In genomic region chr18:79951545-79952456, GRCh38 we compare ENCODE assay signal across 8 cellular contexts. TPM values are rescaled to one million over a fixed set of nuclear protein-coding genes. Genes with fewer than 3 reads are reported as not detected.
DNase-seq lines count a peak whose midpoint lies in the region; ATAC-seq, FAIRE-seq and TF ChIP-seq lines count a peak whose summit lies in the region.

Gene SLC66A2 (minus strand): TSS chr18:79951653. CDS start chr18:79950926, 727 bp downstream.

- H3K4me3 Mint-ChIP-seq in naive thymus-derived CD8-positive, alpha-beta T cell: peak within 1 kb of the TSS; percentile 77 to 93 (median 86)

- peak; percentile 86 for ATAC-seq in GM19467 (IDR thresholded peaks at IDR 0.05; ENCODE audit: unreplicated experiment)
- peak; percentile 86 to 91 for ATAC-seq in naive thymus-derived CD8-positive, alpha-beta T cell

- H3K9me3 ChIP-seq in fibroblast of lung (ENCODE audit: control insufficient read depth, insufficient read depth, low read depth, low read length): no peaks in the 10 kb centered on the region

- POLR2A ChIA-PET in naive thymus-derived CD8-positive, alpha-beta T cell (lab: Charles Lee): interaction anchor here (0.6 to 4.3 kb wide), 9 partner anchors 8 to 299 kb away, joined by 3 to 30 read pairs (median 9); partner anchors contain the start of genes HSBP1L1, RBFA and TXNL4A

- H3K4me2 ChIP-seq in fibroblast of lung (ENCODE audit: extremely low read depth, insufficient read depth, low read length): peak within 1 kb of the TSS; percentile 98

- H3K4me3 ChIP-seq in fibroblast of lung (replicated peaks in 1 of 4; ENCODE audit: control extremely low read depth in 1 of 4, insufficient read depth in 1 of 4, low read depth in 3 of 4, low read length in 4 of 4): peak within 1 kb of the TSS; percentile 69 to 89 (median 76)

- peak within 1 kb of the TSS; percentile 81 for H3K27ac ChIP-seq in fibroblast of lung (ENCODE audit: insufficient read depth, low read length)

- peaks cover 11 to 38% (median 25%) of the 10 kb centered on the region in 4 donors for H3K4me1 Mint-ChIP-seq in naive thymus-derived CD8-positive, alpha-beta T cell

- no peak for TF ChIP-seq CTCF in fibroblast of lung (conservative IDR thresholded peaks at IDR 0.05 in 1 of 2, IDR thresholded peaks at IDR 0.05 in 1 of 2; ENCODE audit: low read depth in 1 of 2, low read length in 2 of 2)

- peaks cover 5% of the 10 kb centered on the region for H3K4me1 ChIP-seq in fibroblast of lung (ENCODE audit: control insufficient read depth, extremely low read depth, insufficient read depth, low read length)

- no peaks in the 10 kb centered on the region for H4K20me1 ChIP-seq in fibroblast of lung (ENCODE audit: control insufficient read depth, extremely low read depth, insufficient read depth, low read length)

- H3K79me2 ChIP-seq in fibroblast of lung (ENCODE audit: control insufficient read depth, insufficient read depth, low read length): peaks cover 32% of the 10 kb centered on the region

- FAIRE-seq in HTR-8/SVneo (lab: Jason Lieb, UNC) (no peak), RCC 7860 (lab: Jason Lieb, UNC) (no peak)

- H3K9me3 Mint-ChIP-seq in naive thymus-derived CD8-positive, alpha-beta T cell: no peaks in the 10 kb centered on the region

- peaks cover 3% of the 10 kb centered on the region for H3K36me3 ChIP-seq in fibroblast of lung (ENCODE audit: control insufficient read depth, insufficient read depth, low read length)

- peak within 1 kb of the TSS; percentile 68 to 93 (median 83) for H3K27ac Mint-ChIP-seq in naive thymus-derived CD8-positive, alpha-beta T cell

- no peaks in the 10 kb centered on the region for H3K27me3 ChIP-seq in fibroblast of lung (ENCODE audit: control insufficient read depth, insufficient read depth, low read length)

- H3K27me3 Mint-ChIP-seq in naive thymus-derived CD8-positive, alpha-beta T cell: no peaks in the 10 kb centered on the region

- DNase-seq in COLO668 (lab: John Stamatoyannopoulos, UW; ENCODE audit: unreplicated experiment): peak; percentile 92
- peak; percentile 60 for DNase-seq in HTR-8/SVneo (ENCODE audit: insufficient read length, low spot score)
- peak; percentile 62 for DNase-seq in RCC 7860 (ENCODE audit: low spot score)
- DNase-seq in activated T-helper 1 cell treated with Interleukin-2 at 50 U/mL for 16 hours (ENCODE audit: low read depth): peak; percentile 92
- DNase-seq in fibroblast of lung (ENCODE audit: low read depth in 2 of 2): peak; percentile 79 to 81
- DNase-seq in naive thymus-derived CD8-positive, alpha-beta T cell: peak; percentile 85 to 98 (median 91)
- DNase-seq in stimulated activated naive CD4-positive, alpha-beta T cell (lab: John Stamatoyannopoulos, UW): peak; percentile 78 to 94 (median 90)

- H3K9ac ChIP-seq in fibroblast of lung (ENCODE audit: insufficient read depth, low read length): peak within 1 kb of the TSS; percentile 85

- H3K36me3 Mint-ChIP-seq in naive thymus-derived CD8-positive, alpha-beta T cell: peaks cover 0 to 11% (median 2%) of the 10 kb centered on the region in 3 donors

- peak within 1 kb of the TSS; percentile 70 for H2AFZ ChIP-seq in fibroblast of lung (ENCODE audit: low read length)

RNA-seq across cellular contexts. Expression of gene SLC66A2, which starts in this region (rescaled TPM):
- 34.4 and 46.1 TPM in 2 replicates for total RNA-seq in fibroblast of lung
- polyA plus RNA-seq in fibroblast of lung: 13.2 and 18.0 TPM in 2 replicates
- polyA plus RNA-seq in fibroblast of lung (2012): 27.1 and 36.7 TPM in 2 replicates
- 18.5 and 19.5 TPM in 2 replicates for polyA minus RNA-seq in fibroblast of lung (ENCODE audit: low replicate concordance)
- 10 to 100 TPM; 31.8 to 38.7 TPM for total RNA-seq in naive thymus-derived CD8-positive, alpha-beta T cell
- polyA plus RNA-seq in naive thymus-derived CD8-positive, alpha-beta T cell: 10 to 100 TPM; 14.1 to 22.0 (median 19.4) TPM

Comparison
In these comparisons a context has a peak if more than half of its experiments do, and no peak if none do; other contexts are left out.
1. Peak in every context shown above with its lines: DNase-seq, ATAC-seq, H3K4me3 ChIP-seq and H3K27ac ChIP-seq.